ENCODE assay signal across 1 cellular context in genomic region chr16:68079616-68080344, GRCh38.
TF ChIP-seq lines count a peak whose summit lies in the region.

No MANE protein-coding gene starts in this region.

TF ChIP-seq in HepG2, 621 proteins besides CTCF, POLR2A, EP300 and RAD21 (continued from another document):
- peak; percentile 99 for TF ChIP-seq KDM6A (CRISPR knock-in tag; IDR thresholded peaks at IDR 0.05; ENCODE audit: low read depth)
- peak; percentile 84 for TF ChIP-seq RELA (CRISPR knock-in tag; IDR thresholded peaks at IDR 0.05)
- peak; percentile 43; the same call in 1 of the 2 replicates for TF ChIP-seq ZNF713 (CRISPR knock-in tag; IDR thresholded peaks at IDR 0.05)
- TF ChIP-seq TRAFD1 (CRISPR knock-in tag; IDR thresholded peaks at IDR 0.05; ENCODE audit: borderline replicate concordance) = 0 out of 2 replicates have a peak, but pooled peaks have one; percentile 30
